Comparison of ENCODE assay signal across 1 cellular context in the genomic region with DNA sequence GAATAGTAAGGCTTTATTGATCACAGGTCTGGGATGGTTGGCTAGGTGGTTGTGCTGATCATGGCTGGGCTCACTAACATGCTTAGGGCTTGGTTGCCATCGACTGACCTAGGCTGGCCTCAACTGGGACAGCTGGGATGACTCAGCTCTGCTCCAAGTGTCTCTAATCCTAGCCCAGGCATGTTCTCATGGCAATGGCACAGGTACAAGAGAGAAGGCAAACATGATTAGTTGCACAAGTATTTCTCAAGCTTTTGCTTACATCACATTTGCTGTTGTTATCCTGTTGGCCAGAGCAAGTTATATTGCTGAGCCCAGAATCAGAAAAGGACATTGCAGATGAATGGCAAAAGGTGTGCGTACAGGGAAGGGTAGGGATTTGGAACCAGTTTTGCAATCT.
TF ChIP-seq lines count a peak whose summit lies in the region.

No MANE protein-coding gene starts in this region.

TF ChIP-seq in K562, 482 proteins besides CTCF, POLR2A, EP300 and RAD21 (continued from another document):
- TF ChIP-seq, protein P1, sequence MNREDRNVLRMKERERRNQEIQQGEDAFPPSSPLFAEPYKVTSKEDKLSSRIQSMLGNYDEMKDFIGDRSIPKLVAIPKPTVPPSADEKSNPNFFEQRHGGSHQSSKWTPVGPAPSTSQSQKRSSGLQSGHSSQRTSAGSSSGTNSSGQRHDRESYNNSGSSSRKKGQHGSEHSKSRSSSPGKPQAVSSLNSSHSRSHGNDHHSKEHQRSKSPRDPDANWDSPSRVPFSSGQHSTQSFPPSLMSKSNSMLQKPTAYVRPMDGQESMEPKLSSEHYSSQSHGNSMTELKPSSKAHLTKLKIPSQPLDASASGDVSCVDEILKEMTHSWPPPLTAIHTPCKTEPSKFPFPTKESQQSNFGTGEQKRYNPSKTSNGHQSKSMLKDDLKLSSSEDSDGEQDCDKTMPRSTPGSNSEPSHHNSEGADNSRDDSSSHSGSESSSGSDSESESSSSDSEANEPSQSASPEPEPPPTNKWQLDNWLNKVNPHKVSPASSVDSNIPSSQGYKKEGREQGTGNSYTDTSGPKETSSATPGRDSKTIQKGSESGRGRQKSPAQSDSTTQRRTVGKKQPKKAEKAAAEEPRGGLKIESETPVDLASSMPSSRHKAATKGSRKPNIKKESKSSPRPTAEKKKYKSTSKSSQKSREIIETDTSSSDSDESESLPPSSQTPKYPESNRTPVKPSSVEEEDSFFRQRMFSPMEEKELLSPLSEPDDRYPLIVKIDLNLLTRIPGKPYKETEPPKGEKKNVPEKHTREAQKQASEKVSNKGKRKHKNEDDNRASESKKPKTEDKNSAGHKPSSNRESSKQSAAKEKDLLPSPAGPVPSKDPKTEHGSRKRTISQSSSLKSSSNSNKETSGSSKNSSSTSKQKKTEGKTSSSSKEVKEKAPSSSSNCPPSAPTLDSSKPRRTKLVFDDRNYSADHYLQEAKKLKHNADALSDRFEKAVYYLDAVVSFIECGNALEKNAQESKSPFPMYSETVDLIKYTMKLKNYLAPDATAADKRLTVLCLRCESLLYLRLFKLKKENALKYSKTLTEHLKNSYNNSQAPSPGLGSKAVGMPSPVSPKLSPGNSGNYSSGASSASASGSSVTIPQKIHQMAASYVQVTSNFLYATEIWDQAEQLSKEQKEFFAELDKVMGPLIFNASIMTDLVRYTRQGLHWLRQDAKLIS (CRISPR knock-in tag; IDR thresholded peaks at IDR 0.05): no peak
- TF ChIP-seq TRIM24 (IDR thresholded peaks at IDR 0.05) (peak in 1 of 2 experiments; percentile 35; a peak in 1 of 4 replicates), HMG20B (CRISPR knock-in tag; IDR thresholded peaks at IDR 0.05) (no peak), KAT8 (IDR thresholded peaks at IDR 0.05; ENCODE audit: low read depth) (no peak), NFE2 (IDR thresholded peaks at IDR 0.05; ENCODE audit: low read depth) (peak; percentile 47), CBFA2T2 (conservative IDR thresholded peaks at IDR 0.05) (peak; percentile 19; the same call in 1 of the 2 replicates), CBFA2T3 (IDR thresholded peaks at IDR 0.05) (peak; percentile 31; the same call in 1 of the 2 replicates), RFX1 (IDR thresholded peaks at IDR 0.05) (peak; percentile 25), GABPB1 (CRISPR knock-in tag; IDR thresholded peaks at IDR 0.05) (no peak), ZNF444 (CRISPR knock-in tag; IDR thresholded peaks at IDR 0.05) (no peak), SMAD4 (CRISPR knock-in tag; conservative IDR thresholded peaks at IDR 0.05) (no peak), ZNF316 (IDR thresholded peaks at IDR 0.05) (peak; percentile 18; the same call in 1 of the 2 replicates), TBL1XR1 (IDR thresholded peaks at IDR 0.05; ENCODE audit: low read length in 2 of 2) (no peak), ZNF347 (CRISPR knock-in tag; IDR thresholded peaks at IDR 0.05; ENCODE audit: low read depth) (no peak), C11orf30 (IDR thresholded peaks at IDR 0.05; ENCODE audit: low read depth) (peak; percentile 45; the same call in 1 of the 2 replicates)
- TF ChIP-seq, protein P2, sequence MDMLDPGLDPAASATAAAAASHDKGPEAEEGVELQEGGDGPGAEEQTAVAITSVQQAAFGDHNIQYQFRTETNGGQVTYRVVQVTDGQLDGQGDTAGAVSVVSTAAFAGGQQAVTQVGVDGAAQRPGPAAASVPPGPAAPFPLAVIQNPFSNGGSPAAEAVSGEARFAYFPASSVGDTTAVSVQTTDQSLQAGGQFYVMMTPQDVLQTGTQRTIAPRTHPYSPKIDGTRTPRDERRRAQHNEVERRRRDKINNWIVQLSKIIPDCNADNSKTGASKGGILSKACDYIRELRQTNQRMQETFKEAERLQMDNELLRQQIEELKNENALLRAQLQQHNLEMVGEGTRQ (CRISPR knock-in tag; IDR thresholded peaks at IDR 0.05): no peak
- TF ChIP-seq, protein P3, sequence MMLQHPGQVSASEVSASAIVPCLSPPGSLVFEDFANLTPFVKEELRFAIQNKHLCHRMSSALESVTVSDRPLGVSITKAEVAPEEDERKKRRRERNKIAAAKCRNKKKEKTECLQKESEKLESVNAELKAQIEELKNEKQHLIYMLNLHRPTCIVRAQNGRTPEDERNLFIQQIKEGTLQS (IDR thresholded peaks at IDR 0.05): peak; percentile 37
- TF ChIP-seq, protein P3 (CRISPR knock-in tag; conservative IDR thresholded peaks at IDR 0.05): no peak
